ENCODE assay signal across 14 cellular contexts in genomic region chr12:14849664-14850063, GRCh38. TPM values are rescaled to one million over a fixed set of nuclear protein-coding genes. Genes with fewer than 3 reads are reported as not detected.
DNase-seq lines count a peak whose midpoint lies in the region; ATAC-seq and TF ChIP-seq lines count a peak whose summit lies in the region.
"Had no signal": no experiment of that assay in that cellular context is flagged by ENCODE, and none has a peak within 500 bp of the region (broad histone marks: within the 10 kb centered on the region; RNA-seq: fewer than 3 reads in every experiment).

No MANE protein-coding gene starts in this region.

- in situ Hi-C loops in astrocyte of the cerebellum (cut with HindIII; ENCODE audit: low sequenced_read_pairs): no loop called here

- TF ChIP-seq CTCF in astrocyte of the cerebellum (IDR thresholded peaks at IDR 0.05; ENCODE audit: low read depth, low read length, missing control alignments): no peak
- TF ChIP-seq CTCF in left ventricle myocardium inferior (IDR thresholded peaks at IDR 0.05; ENCODE audit: borderline replicate concordance): no peak
- TF ChIP-seq CTCF in thoracic aorta (IDR thresholded peaks at IDR 0.05): no peak
- TF ChIP-seq CTCF in progenitor cell of endocrine pancreas (IDR thresholded peaks at IDR 0.05; ENCODE audit: unreplicated experiment): no peak

- H3K27ac ChIP-seq in left ventricle myocardium inferior (replicated peaks) (peak overlapping the region; percentile 59), thoracic aorta (peak overlapping the region; percentile 37)

- H3K4me1 ChIP-seq in left ventricle myocardium inferior: peaks cover 48% of the 10 kb centered on the region
- H3K4me1 ChIP-seq in thoracic aorta (ENCODE audit: control insufficient read depth in 1 of 2, low read depth in 2 of 2): peaks cover 32 to 55% of the 10 kb centered on the region in 2 donors
- H3K4me1 ChIP-seq: HAP-1 had no signal

- H3K9me3 ChIP-seq in left ventricle myocardium inferior (replicated peaks): no peaks in the 10 kb centered on the region
- no peaks in the 10 kb centered on the region for H3K9me3 ChIP-seq in thoracic aorta
- H3K9me3 ChIP-seq: HAP-1 had no signal

- H3K4me3 ChIP-seq in astrocyte of the cerebellum (ENCODE audit: low read depth, low read length) (no peak overlapping the region), left ventricle myocardium inferior (no peak overlapping the region), thoracic aorta (no peak overlapping the region)
- H3K4me3 ChIP-seq: HAP-1, K562 had no signal

- peak; percentile 54 for ATAC-seq in thoracic aorta (ENCODE audit: insufficient number of reproducible peaks, low FRiP score, low read depth)
- ATAC-seq: K562 had no signal

- H3K27me3 ChIP-seq in left ventricle myocardium inferior (ENCODE audit: low read depth): no peaks in the 10 kb centered on the region
- H3K27me3 ChIP-seq in thoracic aorta (replicated peaks; ENCODE audit: insufficient read depth): no peaks in the 10 kb centered on the region

- H3K36me3 Mint-ChIP-seq in progenitor cell of endocrine pancreas (ENCODE audit: insufficient read depth): no peaks in the 10 kb centered on the region
- H3K36me3 Mint-ChIP-seq: activated naive CD8-positive, alpha-beta T cell had no signal

- no peak overlapping the region for H3K4me3 Mint-ChIP-seq in progenitor cell of endocrine pancreas (ENCODE audit: low read depth)
- H3K4me3 Mint-ChIP-seq: activated naive CD8-positive, alpha-beta T cell; T-helper 2 cell treated with Interferon-gamma antibody and Interleukin-4, amounts not matched to agents 5 μg/mL and 100 μg/mL, for 36 hours had no signal

- H3K9me3 Mint-ChIP-seq in progenitor cell of endocrine pancreas (ENCODE audit: low read depth): no peaks in the 10 kb centered on the region
- H3K9me3 Mint-ChIP-seq: T-helper 2 cell treated with Interferon-gamma antibody and Interleukin-4, amounts not matched to agents 5 μg/mL and 100 μg/mL, for 36 hours had no signal

- no peak overlapping the region for H3K27ac Mint-ChIP-seq in progenitor cell of endocrine pancreas
- H3K27ac Mint-ChIP-seq: activated naive CD8-positive, alpha-beta T cell; T-helper 2 cell treated with Interferon-gamma antibody and Interleukin-4, amounts not matched to agents 5 μg/mL and 100 μg/mL, for 36 hours had no signal

- H3K27me3 Mint-ChIP-seq in progenitor cell of endocrine pancreas: no peaks in the 10 kb centered on the region
- H3K27me3 Mint-ChIP-seq: activated naive CD8-positive, alpha-beta T cell had no signal

- H3K4me1 Mint-ChIP-seq in progenitor cell of endocrine pancreas (ENCODE audit: low read depth): peaks cover 14% of the 10 kb centered on the region

- intact Hi-C loops in left ventricle myocardium inferior (cut with micrococcal nuclease): loop anchor here (5.0 kb wide), 1 partner anchor 33 kb away; no protein-coding TSS in a partner anchor

- H3K36me3 ChIP-seq in left ventricle myocardium inferior (no peaks in the 10 kb centered on the region), thoracic aorta (no peaks in the 10 kb centered on the region)
- H3K36me3 ChIP-seq: HAP-1 had no signal

- peak; percentile 46 for DNase-seq in astrocyte of the cerebellum (ENCODE audit: low read depth)
- DNase-seq in left ventricle myocardium inferior: no peak
- no peak for DNase-seq in thoracic aorta (ENCODE audit: low spot score)
- DNase-seq in stimulated activated naive CD4-positive, alpha-beta T cell (lab: John Stamatoyannopoulos, UW): no peak
- no peak for DNase-seq in activated CD4-positive, alpha-beta T cell treated with anti-CD3 and anti-CD28 coated beads, Interleukin-2, amount 50 U/mL, for 48 hours
- DNase-seq in progenitor cell of endocrine pancreas (ENCODE audit: low spot score, unreplicated experiment): no peak
- DNase-seq: kidney; NCI-H2029; stimulated activated CD4-positive, alpha-beta T cell treated with anti-CD3 and anti-CD28 coated beads, Interleukin-4, amount 100 ng/mL, for 24 hours had no signal

RNA-seq across cellular contexts. Expression of gene ART4, which starts 6.3 kb away (rescaled TPM):
- total RNA-seq in left ventricle myocardium inferior (5.0 TPM), thoracic aorta (10 to 100 TPM; 38.0 to 66.6 TPM), progenitor cell of endocrine pancreas (0.18 and 0.29 TPM in 2 replicates)
- total RNA-seq: activated CD8-positive, alpha-beta memory T cell treated with anti-CD3 and anti-CD28 coated beads for 36 hours had no signal

RNA-seq across cellular contexts. Expression of gene SMCO3, which starts 35.7 kb away (rescaled TPM):
- total RNA-seq in left ventricle myocardium inferior: 0.14 TPM
- under 1 TPM; 0.27 to 0.49 TPM for total RNA-seq in thoracic aorta
- not detected in 2 replicates for total RNA-seq in progenitor cell of endocrine pancreas
- total RNA-seq: activated CD8-positive, alpha-beta memory T cell treated with anti-CD3 and anti-CD28 coated beads for 36 hours; K562 had no signal

RNA-seq across cellular contexts. Expression of gene MGP, which starts 36.0 kb away (rescaled TPM):
- total RNA-seq in left ventricle myocardium inferior: 497 TPM
- total RNA-seq in thoracic aorta: 1,000 to 10,000 TPM; 6,234 to 9,983 TPM
- total RNA-seq in progenitor cell of endocrine pancreas: not detected in 2 replicates
- total RNA-seq: activated CD8-positive, alpha-beta memory T cell treated with anti-CD3 and anti-CD28 coated beads for 36 hours had no signal

RNA-seq across cellular contexts. Expression of gene C12orf60, which starts 46.2 kb away (rescaled TPM):
- 1.9 TPM for total RNA-seq in left ventricle myocardium inferior
- total RNA-seq in thoracic aorta: under 1 TPM in 1 of 2 donors, not detected in 1; 0.27 TPM
- total RNA-seq in progenitor cell of endocrine pancreas: 2.7 and 3.5 TPM in 2 replicates

RNA-seq across cellular contexts. Expression of gene WBP11, which starts 46.4 kb away (rescaled TPM):
- 49.7 TPM for total RNA-seq in left ventricle myocardium inferior
- total RNA-seq in thoracic aorta: 10 to 100 TPM; 10.0 to 17.6 TPM
- total RNA-seq in progenitor cell of endocrine pancreas: 112 and 117 TPM in 2 replicates

Comparison
In these comparisons a context has a peak if more than half of its experiments do, and no peak if none do; other contexts are left out.
1. RNA of gene MGP, which starts 36.0 kb away (total RNA-seq): 6,234 to 9,983 TPM in thoracic aorta and 497 TPM in left ventricle myocardium inferior (single experiment); not detected in progenitor cell of endocrine pancreas; every median in the first group is over 100 times any median in the second.